Comparison of ENCODE assay signal across 9 cellular contexts in genomic region chr21:30340714-30341573, GRCh38. TPM values are rescaled to one million over a fixed set of nuclear protein-coding genes. Genes with fewer than 3 reads are reported as not detected.
DNase-seq lines count a peak whose midpoint lies in the region; TF ChIP-seq lines count a peak whose summit lies in the region.
"Had no signal": no experiment of that assay in that cellular context is flagged by ENCODE, and none has a peak within 500 bp of the region (broad histone marks: within the 10 kb centered on the region; RNA-seq: fewer than 3 reads in every experiment).

No MANE protein-coding gene starts in this region.

- TF ChIP-seq CTCF in A673 (conservative IDR thresholded peaks at IDR 0.05; ENCODE audit: low read depth, low read length) (peak; percentile 84), left ventricle myocardium inferior (IDR thresholded peaks at IDR 0.05; ENCODE audit: borderline replicate concordance) (peak; percentile 86)

- CTCF ChIA-PET in A673 (lab: Charles Lee), result interaction anchor here (0.7 kb wide), 1 partner anchor 773 kb away, joined by 3 read pairs; no protein-coding TSS in a partner anchor

- POLR2A ChIA-PET in A673 (lab: Charles Lee; ENCODE audit: low non-redundant PET), result no interaction called here

- no peaks in the 10 kb centered on the region for H3K27me3 ChIP-seq in A673 (replicated peaks; ENCODE audit: insufficient read depth, low read depth, low read length, poor library complexity)
- no peaks in the 10 kb centered on the region for H3K27me3 ChIP-seq in left ventricle myocardium inferior (ENCODE audit: low read depth)

- intact Hi-C loops in A673 (cut with micrococcal nuclease; ENCODE audit: unreplicated experiment), result loop anchor here (2.0 to 10.0 kb wide), 3 partner anchors 66 to 744 kb away; no protein-coding TSS in a partner anchor
- intact Hi-C loops in left ventricle myocardium inferior (cut with micrococcal nuclease), result loop anchor here (10.0 kb wide), 1 partner anchor 744 kb away; no protein-coding TSS in a partner anchor
- intact Hi-C loops in posterior vena cava (cut with DNase I), result no loop called here

- H3K4me1 ChIP-seq in A673 (ENCODE audit: insufficient read depth, low read length, poor library complexity, severe bottlenecking) (no peaks in the 10 kb centered on the region), left ventricle myocardium inferior (no peaks in the 10 kb centered on the region)

- DNase-seq in A673 (ENCODE audit: low spot score) (peak; percentile 50), GM03348 (ENCODE audit: low spot score) (peak; percentile 43), NCI-H1092 treated with DMSO at 0.1 percent for 48 hours (lab: John Stamatoyannopoulos, UW) (peak; percentile 46), left ventricle myocardium inferior (no peak), posterior vena cava (ENCODE audit: low spot score) (no peak), GDM1 (lab: John Stamatoyannopoulos, UW) (no peak)
- peak; percentile 20 for DNase-seq in activated T-cell treated with anti-CD3 and anti-CD28 coated beads, Interleukin-2, amount 50 U/mL, for 1 hour
- peak; percentile 52 for DNase-seq in stimulated activated CD4-positive, alpha-beta T cell treated with anti-CD3 and anti-CD28 coated beads, Interleukin-15, amount 100 ng/mL, for 24 hours

- H3K9me3 ChIP-seq in A673 (ENCODE audit: low read depth, low read length, poor library complexity, severe bottlenecking), result no peaks in the 10 kb centered on the region
- H3K9me3 ChIP-seq in left ventricle myocardium inferior (replicated peaks), result peaks cover 4% of the 10 kb centered on the region

- H3K36me3 ChIP-seq in A673 (ENCODE audit: insufficient read depth, low read length, poor library complexity, severe bottlenecking) (no peaks in the 10 kb centered on the region), left ventricle myocardium inferior (no peaks in the 10 kb centered on the region)

- BruUV-seq in A673 (replicated peaks; lab: Mats Ljungman, UMichigan), result no TSS peak

- H3K27ac ChIP-seq in A673 (ENCODE audit: low read depth, low read length, poor library complexity, severe bottlenecking), result no peak overlapping the region
- no peak overlapping the region for H3K27ac ChIP-seq in left ventricle myocardium inferior (replicated peaks)

- H3K4me3 ChIP-seq in A673 (ENCODE audit: low read depth, low read length, poor library complexity, severe bottlenecking), result no peak overlapping the region
- H3K4me3 ChIP-seq in left ventricle myocardium inferior, result no peak overlapping the region

RNA-seq across cellular contexts. Expression of gene KRTAP27-1, which starts 3.5 kb away (rescaled TPM):
- total RNA-seq in A673 (2021) (not detected in 2 replicates), left ventricle myocardium inferior (not detected), posterior vena cava (not detected)
- total RNA-seq: subcutaneous adipose tissue had no signal

RNA-seq across cellular contexts. Expression of gene KRTAP23-1, which starts 7.5 kb away (rescaled TPM):
- not detected in 2 replicates for total RNA-seq in A673 (2021)
- total RNA-seq in left ventricle myocardium inferior, result not detected
- not detected for total RNA-seq in posterior vena cava
- total RNA-seq: subcutaneous adipose tissue had no signal

RNA-seq across cellular contexts. Expression of gene KRTAP26-1, which starts 20.8 kb away (rescaled TPM):
- total RNA-seq in A673 (2021) (not detected in 2 replicates), left ventricle myocardium inferior (not detected), posterior vena cava (not detected)
- total RNA-seq: subcutaneous adipose tissue had no signal

RNA-seq across cellular contexts. Expression of gene KRTAP13-2, which starts 31.1 kb away (rescaled TPM):
- total RNA-seq in A673 (2021) (not detected in 2 replicates), left ventricle myocardium inferior (not detected), posterior vena cava (not detected)
- total RNA-seq: subcutaneous adipose tissue had no signal

RNA-seq across cellular contexts. Expression of gene KRTAP25-1, which starts 51.6 kb away (rescaled TPM):
- total RNA-seq in A673 (2021) (not detected in 2 replicates), left ventricle myocardium inferior (not detected), posterior vena cava (not detected)
- total RNA-seq: subcutaneous adipose tissue had no signal

Comparison
In these comparisons a context has a peak if more than half of its experiments do, and no peak if none do; other contexts are left out.
1. DNase-seq: peak in A673 (single experiment), GM03348 (single experiment), NCI-H1092 treated with DMSO at 0.1 percent for 48 hours (single experiment), activated T-cell treated with anti-CD3 and anti-CD28 coated beads, Interleukin-2, amount 50 U/mL, for 1 hour (single experiment) and stimulated activated CD4-positive, alpha-beta T cell treated with anti-CD3 and anti-CD28 coated beads, Interleukin-15, amount 100 ng/mL, for 24 hours (single experiment); none in left ventricle myocardium inferior (single experiment), posterior vena cava (single experiment) and GDM1 (single experiment).
2. intact Hi-C loops: an anchor here in A673 (2.0 to 10.0 kb wide) and left ventricle myocardium inferior (10.0 kb wide); none called in posterior vena cava.